15 cellular contexts compared by ENCODE assay signal in genomic region chrX:107686792-107687191, GRCh38. TPM values are rescaled to one million over a fixed set of nuclear protein-coding genes. Genes with fewer than 3 reads are reported as not detected.
DNase-seq lines count a peak whose midpoint lies in the region; ATAC-seq and TF ChIP-seq lines count a peak whose summit lies in the region.
"Had no signal": no experiment of that assay in that cellular context is flagged by ENCODE, and none has a peak within 500 bp of the region (broad histone marks: within the 10 kb centered on the region; RNA-seq: fewer than 3 reads in every experiment).

No MANE protein-coding gene starts in this region.

- peak overlapping the region; percentile 45 for H3K27ac ChIP-seq in brain microvascular endothelial cell
- H3K27ac ChIP-seq: epithelial cell of prostate, SK-N-MC, transverse colon had no signal

- H3K27me3 ChIP-seq in brain microvascular endothelial cell (replicated peaks) = no peaks in the 10 kb centered on the region
- H3K27me3 ChIP-seq in HAP-1 (ENCODE audit: low read depth) = no peaks in the 10 kb centered on the region
- H3K27me3 ChIP-seq: BE2C, transverse colon had no signal

- in situ Hi-C loops in brain microvascular endothelial cell (cut with HindIII; ENCODE audit: low pct_ligation_motif_present, low sequenced_read_pairs) = no loop called here
- in situ Hi-C loops in HAP-1 (cut with MboI; ENCODE audit: low sequenced_read_pairs) = no loop called here

- H3K27ac Mint-ChIP-seq in activated T-helper 17 cell treated with anti-CD3 and anti-CD28 coated beads, Interleukin-2, amount 50 U/mL, for 72 hours = no peak overlapping the region
- H3K27ac Mint-ChIP-seq: activated naive CD8-positive, alpha-beta T cell treated with anti-CD3 and anti-CD28 coated beads, Interleukin-2, amount 50 U/mL, for 24 hours had no signal

- no peaks in the 10 kb centered on the region for H3K9me3 ChIP-seq in HAP-1
- H3K9me3 ChIP-seq: BE2C, transverse colon had no signal

- TF ChIP-seq CTCF in brain microvascular endothelial cell (IDR thresholded peaks at IDR 0.05; ENCODE audit: low read depth, low read length, missing control alignments) = no peak

- H3K4me3 Mint-ChIP-seq in activated T-helper 17 cell treated with anti-CD3 and anti-CD28 coated beads, Interleukin-2, amount 50 U/mL, for 72 hours = no peak overlapping the region
- H3K4me3 Mint-ChIP-seq: activated naive CD8-positive, alpha-beta T cell treated with anti-CD3 and anti-CD28 coated beads, Interleukin-2, amount 50 U/mL, for 24 hours; immature natural killer cell had no signal

- no peaks in the 10 kb centered on the region for H3K27me3 Mint-ChIP-seq in activated T-helper 17 cell treated with anti-CD3 and anti-CD28 coated beads, Interleukin-2, amount 50 U/mL, for 72 hours
- H3K27me3 Mint-ChIP-seq: activated naive CD8-positive, alpha-beta T cell treated with anti-CD3 and anti-CD28 coated beads, Interleukin-2, amount 50 U/mL, for 24 hours had no signal

- ATAC-seq in activated T-helper 17 cell treated with anti-CD3 and anti-CD28 coated beads, Interleukin-2, amount 50 U/mL, for 72 hours (replicated peaks) = no peak
- ATAC-seq: activated naive CD8-positive, alpha-beta T cell treated with anti-CD3 and anti-CD28 coated beads, Interleukin-2, amount 50 U/mL, for 24 hours had no signal

- H3K9me3 Mint-ChIP-seq in activated T-helper 17 cell treated with anti-CD3 and anti-CD28 coated beads, Interleukin-2, amount 50 U/mL, for 72 hours = no peaks in the 10 kb centered on the region
- H3K9me3 Mint-ChIP-seq: activated naive CD8-positive, alpha-beta T cell treated with anti-CD3 and anti-CD28 coated beads, Interleukin-2, amount 50 U/mL, for 24 hours had no signal

- H3K36me3 ChIP-seq in brain microvascular endothelial cell (replicated peaks) (no peaks in the 10 kb centered on the region), HAP-1 (replicated peaks) (no peaks in the 10 kb centered on the region)
- H3K36me3 ChIP-seq: BE2C, transverse colon had no signal

- H3K36me3 Mint-ChIP-seq in activated T-helper 17 cell treated with anti-CD3 and anti-CD28 coated beads, Interleukin-2, amount 50 U/mL, for 72 hours (ENCODE audit: low read depth) = no peaks in the 10 kb centered on the region
- H3K36me3 Mint-ChIP-seq: immature natural killer cell had no signal

- 0 out of 2 replicates have a peak, but pooled peaks cover 3% of the 10 kb centered on the region for H3K4me1 ChIP-seq in HAP-1
- H3K4me1 ChIP-seq: BE2C had no signal

- H3K4me3 ChIP-seq in brain microvascular endothelial cell (ENCODE audit: low read depth, low read length) (no peak overlapping the region), HAP-1 (no peak overlapping the region)
- H3K4me3 ChIP-seq: SK-N-MC, transverse colon had no signal

- DNase-seq in EL (peak; percentile 6), LHCN-M2 (ENCODE audit: low read depth) (peak; percentile 45), brain microvascular endothelial cell (no peak), renal cortical epithelial cell (ENCODE audit: low read depth) (peak; percentile 92), HAP-1 (ENCODE audit: low spot score in 2 of 2) (no peak), pons (ENCODE audit: low spot score) (no peak), mucosa of gallbladder (ENCODE audit: low spot score) (no peak)
- DNase-seq: activated CD4-positive, alpha-beta T cell treated with anti-CD3 and anti-CD28 coated beads, Interleukin-2, amount 50 U/mL, for 48 hours; activated naive CD8-positive, alpha-beta T cell treated with anti-CD3 and anti-CD28 coated beads, Interleukin-2, amount 50 U/mL, for 24 hours; BE2C; immature natural killer cell; transverse colon had no signal

- peaks cover 22% of the 10 kb centered on the region for H3K4me1 Mint-ChIP-seq in activated T-helper 17 cell treated with anti-CD3 and anti-CD28 coated beads, Interleukin-2, amount 50 U/mL, for 72 hours

RNA-seq across cellular contexts. Expression of gene PRPS1, which starts 58.5 kb away (rescaled TPM):
- total RNA-seq in LHCN-M2 (2014; rRNA removed) (42.5 and 45.8 TPM in 2 replicates), renal cortical epithelial cell (74.9 and 89.8 TPM in 2 replicates), mucosa of gallbladder (19.0 TPM)
- polyA plus RNA-seq in LHCN-M2 (2012) = 49.6 TPM
- total RNA-seq in activated T-helper 17 cell treated with anti-CD3 and anti-CD28 coated beads, Interleukin-2, amount 50 U/mL, for 72 hours = 100 to 1,000 TPM in 1 of 2 donors, 10 to 100 TPM in 1; 58.6 to 107 TPM

Comparison
In these comparisons a context has a peak if more than half of its experiments do, and no peak if none do; other contexts are left out.
1. DNase-seq: peak in EL (single experiment), LHCN-M2 (single experiment) and renal cortical epithelial cell (single experiment); none in brain microvascular endothelial cell (single experiment), HAP-1 (0 of 2), pons (single experiment) and mucosa of gallbladder (single experiment).